27 cellular contexts compared by ENCODE assay signal in the genomic region with DNA sequence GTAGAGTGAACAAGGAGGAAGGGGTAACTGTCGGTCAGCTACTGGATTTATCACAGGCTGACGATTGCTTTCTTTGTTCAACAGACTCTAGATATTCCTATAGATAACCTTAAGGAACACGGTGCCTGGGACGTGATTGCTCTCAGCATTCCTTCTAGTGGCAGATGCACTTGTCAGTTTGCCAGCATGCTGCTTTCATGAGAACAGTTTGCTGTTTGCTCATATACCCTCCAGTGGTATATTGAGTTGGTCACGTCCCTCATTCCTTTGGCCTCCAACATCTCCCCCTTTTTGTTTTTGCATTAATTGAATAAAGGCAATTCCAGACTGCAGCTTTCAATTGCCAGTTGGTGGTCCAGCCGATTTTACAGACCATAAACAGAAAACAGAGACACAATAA.
"Had no signal": no experiment of that assay in that cellular context is flagged by ENCODE, and none has a peak within 500 bp of the region (broad histone marks: within the 10 kb centered on the region; RNA-seq: fewer than 3 reads in every experiment).

No MANE protein-coding gene starts in this region.

- DNase-seq: islet precursor cell; left ventricle myocardium inferior; midbrain; mucosa of descending colon; naive thymus-derived CD4-positive, alpha-beta T cell; nephron progenitor cell; ovary; posterior cingulate gyrus; retina; stimulated activated CD4-positive, alpha-beta T cell treated with anti-CD3 and anti-CD28 coated beads, Interleukin-12 subunit alpha, Interleukin-12 subunit beta, amount 100 ng/mL, for 4 hours; stimulated activated CD4-positive, alpha-beta T cell treated with anti-CD3 and anti-CD28 coated beads, Interleukin-15, amount 100 ng/mL, for 24 hours; stimulated activated CD4-positive, alpha-beta T cell treated with anti-CD3 and anti-CD28 coated beads, Interleukin-2, amount 100 ng/mL, for 24 hours; stimulated activated CD4-positive, alpha-beta T cell treated with anti-CD3 and anti-CD28 coated beads, Interleukin-4, amount 100 ng/mL, for 1 hour; stimulated activated naive B cell treated with anti-CD40 and anti-IgM and Interleukin-4, amounts not matched to agents 10 μg/mL and 1 μg/mL and 100 μg/mL, for 72 hours; stimulated activated naive CD8-positive, alpha-beta T cell treated with anti-CD3 and anti-CD28 coated beads, Interleukin-15, Interleukin-2, amounts not matched to agents 100 U/mL and 50 U/mL, for 24 hours; stomach; tibial artery; trophoblast cell; upper lobe of right lung had no signal

- H3K27ac Mint-ChIP-seq: nephron progenitor cell had no signal

- ATAC-seq: mucosa of descending colon; naive thymus-derived CD4-positive, alpha-beta T cell; right cardiac atrium; sciatic nerve; stimulated activated naive B cell treated with anti-CD40 and anti-IgM and Interleukin-4, amounts not matched to agents 10 μg/mL and 1 μg/mL and 100 μg/mL, for 72 hours; stimulated activated naive CD8-positive, alpha-beta T cell treated with anti-CD3 and anti-CD28 coated beads, Interleukin-15, Interleukin-2, amounts not matched to agents 100 U/mL and 50 U/mL, for 24 hours; upper lobe of right lung had no signal

- H3K27ac ChIP-seq: hepatocyte, left ventricle myocardium inferior, ovary, prostate gland, skin epidermis, stomach, thoracic aorta, tibial artery, upper lobe of right lung had no signal

- H3K36me3 ChIP-seq: left ventricle myocardium inferior, ovary, prostate gland, stomach, thoracic aorta, tibial artery, upper lobe of right lung had no signal

- H3K9me3 ChIP-seq: ovary, prostate gland, thoracic aorta, tibial artery, upper lobe of right lung had no signal

- H3K4me1 ChIP-seq: prostate gland had no signal

- H2AFZ ChIP-seq: hepatocyte had no signal

- H3K4me3 ChIP-seq: hepatocyte, left ventricle myocardium inferior, lung, mucosa of descending colon, ovary, prostate gland, skin epidermis, stomach, thoracic aorta, tibial artery, upper lobe of right lung had no signal

- FAIRE-seq: urothelium cell line had no signal

- H3K4me2 ChIP-seq: hepatocyte had no signal

- H3K4me3 Mint-ChIP-seq: nephron progenitor cell; stimulated activated naive B cell treated with anti-CD40 and anti-IgM and Interleukin-4, amounts not matched to agents 10 μg/mL and 1 μg/mL and 100 μg/mL, for 72 hours had no signal

- H3K27me3 ChIP-seq: hepatocyte, ovary, stomach, tibial artery, upper lobe of right lung had no signal
